In genomic region chr6:39897699-39898098, GRCh38 we compare ENCODE assay signal across 35 cellular contexts. TPM values are rescaled to one million over a fixed set of nuclear protein-coding genes. Genes with fewer than 3 reads are reported as not detected.
DNase-seq lines count a peak whose midpoint lies in the region; ATAC-seq, FAIRE-seq and TF ChIP-seq lines count a peak whose summit lies in the region.
"Had no signal": no experiment of that assay in that cellular context is flagged by ENCODE, and none has a peak within 500 bp of the region (broad histone marks: within the 10 kb centered on the region; RNA-seq: fewer than 3 reads in every experiment).

No MANE protein-coding gene starts in this region.

- CTCF ChIA-PET in WTC11 (lab: Charles Lee) = interaction anchor here (0.6 to 1.1 kb wide), 3 partner anchors 25 to 827 kb away, joined by 3 to 4 read pairs (median 4); no protein-coding TSS in a partner anchor

- no peaks in the 10 kb centered on the region for H3K4me1 ChIP-seq in ovary (ENCODE audit: insufficient read depth)
- H3K4me1 ChIP-seq: BLaER1, gastrocnemius medialis, left lung, pancreas, SJCRH30, thyroid gland had no signal

- no peak for DNase-seq in GM12891 (ENCODE audit: insufficient read length, low spot score)
- no peak for DNase-seq in WTC11 (ENCODE audit: low spot score)
- DNase-seq in islet precursor cell = peak; percentile 39
- no peak for DNase-seq in substantia nigra (lab: John Stamatoyannopoulos, UW)
- no peak for DNase-seq in NCI-H1694 treated with DMSO at 0.1 percent for 48 hours (lab: John Stamatoyannopoulos, UW)
- no peak for DNase-seq in ovary
- DNase-seq: activated CD4-positive, alpha-beta T cell treated with anti-CD3 and anti-CD28 coated beads for 4 hours; activated CD8-positive, alpha-beta memory T cell treated with anti-CD3 and anti-CD28 coated beads for 24 hours; activated T-cell treated with anti-CD3 and anti-CD28 coated beads for 4 hours; amniotic stem cell; brain microvascular endothelial cell; DMS79; gastrocnemius medialis; H9; left lung; MM.1S; NCI-H2081; NCI-H345; pancreas; SJCRH30; SW 1271; T-helper 9 cell; thyroid gland had no signal

- WGBS in ovary, 3 donors = 93 to 97% (median 97%) methylated on average over 3 of the region's 3 CpGs

- peak; percentile 75 for ATAC-seq in WTC11
- ATAC-seq in GM18873 (IDR thresholded peaks at IDR 0.05; ENCODE audit: low FRiP score, unreplicated experiment) = no peak
- ATAC-seq: gastrocnemius medialis, left lung, pancreas had no signal

- H3K9me3 ChIP-seq in ovary = no peaks in the 10 kb centered on the region
- H3K9me3 ChIP-seq: BLaER1, gastrocnemius medialis, left lung, pancreas, SJCRH30, thyroid gland had no signal

- no peaks in the 10 kb centered on the region for H3K36me3 ChIP-seq in ovary
- H3K36me3 ChIP-seq: BLaER1, brain microvascular endothelial cell, pancreas, SJCRH30 had no signal

- POLR2A ChIA-PET in WTC11 (lab: Charles Lee) = no interaction called here

- no peak for TF ChIP-seq POLR2A in GM12891 (IDR thresholded peaks at IDR 0.05; ENCODE audit: low read depth, low read length)
- TF ChIP-seq POLR2A in ovary (IDR thresholded peaks at IDR 0.05) = no peak

- peaks cover 27% of the 10 kb centered on the region for H3K4me1 Mint-ChIP-seq in WTC11
- H3K4me1 Mint-ChIP-seq: activated naive CD4-positive, alpha-beta T cell treated with anti-CD3 and anti-CD28 coated beads, Interleukin-2, amount 50 U/mL, for 24 hours; memory B cell had no signal

- no peaks in the 10 kb centered on the region; the same call in none of the 2 replicates for H3K27me3 Mint-ChIP-seq in WTC11 (ENCODE audit: low read depth)

- TF ChIP-seq CTCF in WTC11 (IDR thresholded peaks at IDR 0.05) (no peak), ovary (IDR thresholded peaks at IDR 0.05) (no peak)

- no peak for TF ChIP-seq EP300 in ovary (IDR thresholded peaks at IDR 0.05)

- no peak overlapping the region for H3K4me3 Mint-ChIP-seq in WTC11
- H3K4me3 Mint-ChIP-seq: activated naive CD4-positive, alpha-beta T cell treated with anti-CD3 and anti-CD28 coated beads, Interleukin-2, amount 50 U/mL, for 24 hours; H9; memory B cell; stimulated activated naive CD8-positive, alpha-beta T cell treated with anti-CD3 and anti-CD28 coated beads, Interleukin-15, Interleukin-2, amounts not matched to agents 100 ng/mL and 50 ng/mL, for 24 hours had no signal

- H3K36me3 Mint-ChIP-seq in WTC11 = no peaks in the 10 kb centered on the region
- H3K36me3 Mint-ChIP-seq: activated naive CD4-positive, alpha-beta T cell treated with anti-CD3 and anti-CD28 coated beads, Interleukin-2, amount 50 U/mL, for 24 hours; memory B cell had no signal

- no peaks in the 10 kb centered on the region for H3K9me3 Mint-ChIP-seq in WTC11
- H3K9me3 Mint-ChIP-seq: activated naive CD4-positive, alpha-beta T cell treated with anti-CD3 and anti-CD28 coated beads, Interleukin-2, amount 50 U/mL, for 24 hours; activated T-helper 2 cell treated with anti-CD3 and anti-CD28 coated beads, Interferon-gamma antibody, Interleukin-2, Interleukin-4, amounts not matched to agents 10 μg/mL and 5 μg/mL and 100 μg/mL, durations not matched to agents 14 hours and 24 hours and 36 hours; stimulated activated naive CD8-positive, alpha-beta T cell treated with anti-CD3 and anti-CD28 coated beads, Interleukin-15, Interleukin-2, amounts not matched to agents 100 ng/mL and 50 ng/mL, for 24 hours had no signal

- intact Hi-C loops in ovary (cut with DNase I) = loop anchor here in 1 of 4 donors (10.0 kb wide), 1 partner anchor 523 kb away; no protein-coding TSS in a partner anchor

- peak overlapping the region; percentile 49 for H3K27ac ChIP-seq in substantia nigra (ENCODE audit: low read depth, low read length, poor library complexity, severe bottlenecking)
- H3K27ac ChIP-seq in ovary = no peak overlapping the region
- H3K27ac ChIP-seq: BLaER1, brain microvascular endothelial cell, gastrocnemius medialis, HL-60, KMS-11, left lung, pancreas, SJCRH30, skin epidermis, thyroid gland, VCaP had no signal

- no peak overlapping the region for H3K4me3 ChIP-seq in ovary
- H3K4me3 ChIP-seq: BLaER1, gastrocnemius medialis, left lung, pancreas, SJCRH30, skin epidermis, thyroid gland had no signal

- peak overlapping the region; percentile 47; the same call in 1 of the 2 replicates for H3K27ac Mint-ChIP-seq in WTC11
- H3K27ac Mint-ChIP-seq: activated T-helper 2 cell treated with anti-CD3 and anti-CD28 coated beads, Interferon-gamma antibody, Interleukin-2, Interleukin-4, amounts not matched to agents 10 μg/mL and 5 μg/mL and 100 μg/mL, durations not matched to agents 14 hours and 24 hours and 36 hours; memory B cell; stimulated activated naive CD8-positive, alpha-beta T cell treated with anti-CD3 and anti-CD28 coated beads, Interleukin-15, Interleukin-2, amounts not matched to agents 100 ng/mL and 50 ng/mL, for 24 hours had no signal

- H3K27me3 ChIP-seq in ovary = no peaks in the 10 kb centered on the region
- H3K27me3 ChIP-seq: BLaER1, brain microvascular endothelial cell, gastrocnemius medialis, left lung, pancreas, SJCRH30, thyroid gland had no signal

- no peak for FAIRE-seq in GM12891 (lab: Jason Lieb, UNC)
- FAIRE-seq: endothelial cell of umbilical vein, GM19239, pancreas had no signal

TF ChIP-seq in GM12891, 5 proteins besides CTCF, POLR2A, EP300 and RAD21:
- TF ChIP-seq SPI1 (IDR thresholded peaks at IDR 0.05; ENCODE audit: low read depth, low read length) (0 out of 2 replicates have a peak, but pooled peaks have one; percentile 9), POU2F2 (IDR thresholded peaks at IDR 0.05; ENCODE audit: low read depth, low read length) (no peak), POLR2AphosphoS5 (IDR thresholded peaks at IDR 0.05; ENCODE audit: low read depth, low read length) (no peak)

TF ChIP-seq in WTC11, 78 proteins besides CTCF, POLR2A, EP300 and RAD21 (continues in another document):
- TF ChIP-seq NR2C2 (CRISPR knock-in tag; IDR thresholded peaks at IDR 0.05) (no peak), PRRX2 (CRISPR knock-in tag; IDR thresholded peaks at IDR 0.05) (no peak), AR (CRISPR knock-in tag; IDR thresholded peaks at IDR 0.05) (no peak), ZNF219 (CRISPR knock-in tag; IDR thresholded peaks at IDR 0.05; ENCODE audit: borderline replicate concordance) (no peak), ATF2 (CRISPR knock-in tag; IDR thresholded peaks at IDR 0.05; ENCODE audit: borderline replicate concordance, low read depth) (no peak), ZNF281 (CRISPR knock-in tag; IDR thresholded peaks at IDR 0.05) (no peak), ZNF671 (CRISPR knock-in tag; IDR thresholded peaks at IDR 0.05) (no peak)

RNA-seq across cellular contexts. Expression of gene MOCS1, which starts 36.6 kb away (rescaled TPM):
- not detected for polyA plus RNA-seq in GM12891 (2012; ENCODE audit: low read depth, missing spikeins)
- 17.6 to 20.5 TPM (median 18.5 TPM) in 3 replicates for total RNA-seq in WTC11 (2021)
- total RNA-seq in ovary = 10 to 100 TPM; 10.9 to 21.8 (median 17.2) TPM
- 10 to 100 TPM; 11.4 to 12.1 TPM for polyA plus RNA-seq in ovary
